In the genomic region with DNA sequence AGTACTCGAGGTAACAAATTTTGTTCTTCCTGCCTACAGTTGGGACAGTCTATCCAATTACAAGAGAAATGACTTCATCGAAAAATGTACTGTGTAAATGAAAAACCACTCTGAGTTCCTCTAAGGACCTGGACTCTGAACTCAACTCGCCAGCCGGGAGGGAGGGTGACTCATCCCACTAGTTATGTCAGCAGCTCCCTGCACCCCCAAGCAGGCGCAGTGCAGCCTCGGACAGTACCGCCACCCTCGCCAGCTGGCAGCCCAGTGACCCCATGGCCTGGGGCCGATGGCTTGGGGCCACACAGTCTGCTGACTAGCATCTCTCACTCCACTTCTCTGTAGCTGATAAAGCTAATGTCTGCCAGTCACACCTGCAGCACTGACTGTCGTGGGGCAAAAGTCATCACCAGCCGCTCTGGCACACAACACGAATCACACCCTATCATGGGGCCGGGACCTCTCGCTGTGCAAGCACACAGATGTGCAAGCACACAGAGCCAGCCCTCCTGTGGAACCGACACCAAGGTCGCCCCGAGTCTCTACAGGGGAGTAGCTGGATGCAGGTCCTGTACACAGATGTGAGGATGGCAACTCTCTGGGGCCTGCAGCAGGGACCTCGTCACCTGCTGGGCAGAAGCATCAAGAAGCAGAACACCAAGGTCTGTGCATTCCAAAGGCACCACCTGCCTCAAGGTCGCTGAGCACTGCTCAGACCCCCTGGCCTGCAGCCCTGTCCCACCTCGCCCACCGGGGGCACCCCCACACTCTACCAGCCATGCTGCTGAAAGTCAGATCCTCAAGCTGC, we compare ENCODE assay signal across 1 cellular context.
TF ChIP-seq lines count a peak whose summit lies in the region.

No MANE protein-coding gene starts in this region.

TF ChIP-seq in GM12878, 131 proteins besides CTCF, POLR2A, EP300 and RAD21:
- TF ChIP-seq WRNIP1 (IDR thresholded peaks at IDR 0.05; ENCODE audit: borderline replicate concordance, low read depth, low read length) (no peak), DPF2 (IDR thresholded peaks at IDR 0.05) (no peak), POLR2AphosphoS2 (IDR thresholded peaks at IDR 0.05; ENCODE audit: low read depth, low read length) (no peak), ATF7 (IDR thresholded peaks at IDR 0.05; ENCODE audit: low read depth) (0 out of 2 replicates have a peak, but pooled peaks have one; percentile 49), NFYA (IDR thresholded peaks at IDR 0.05; ENCODE audit: borderline replicate concordance, low read depth, low read length) (no peak), NR2C2 (IDR thresholded peaks at IDR 0.05; ENCODE audit: borderline replicate concordance, control insufficient read depth, insufficient read length, low read depth) (no peak), NR2F1 (conservative IDR thresholded peaks at IDR 0.05) (peak; percentile 71), POU2F2 (IDR thresholded peaks at IDR 0.05; ENCODE audit: borderline replicate concordance, low read depth, low read length) (no peak), KLF5 (IDR thresholded peaks at IDR 0.05; ENCODE audit: partially characterized antibody) (no peak), CHD2 (IDR thresholded peaks at IDR 0.05; ENCODE audit: borderline replicate concordance, low read depth, low read length) (no peak), ETV6 (conservative IDR thresholded peaks at IDR 0.05 in 1 of 2, IDR thresholded peaks at IDR 0.05 in 1 of 2; ENCODE audit: borderline replicate concordance in 1 of 2, low read depth in 1 of 2) (no peak), ZNF384 (IDR thresholded peaks at IDR 0.05; ENCODE audit: borderline replicate concordance, low read depth, low read length) (no peak), MTA2 (IDR thresholded peaks at IDR 0.05; ENCODE audit: low read depth) (no peak), BCL11A (IDR thresholded peaks at IDR 0.05; ENCODE audit: low read depth, low read length) (no peak), STAT1 (conservative IDR thresholded peaks at IDR 0.05) (no peak), SPI1 (IDR thresholded peaks at IDR 0.05; ENCODE audit: borderline replicate concordance, insufficient read depth, low read depth, low read length) (no peak), SREBF1 (IDR thresholded peaks at IDR 0.05; ENCODE audit: low read length) (no peak), MEF2B (IDR thresholded peaks at IDR 0.05; ENCODE audit: partially characterized antibody, poor library complexity, severe bottlenecking) (no peak), CBX3 (IDR thresholded peaks at IDR 0.05; ENCODE audit: borderline replicate concordance, low read depth) (no peak), ZBED1 (IDR thresholded peaks at IDR 0.05; ENCODE audit: borderline replicate concordance) (no peak), EZH2 (IDR thresholded peaks at IDR 0.05; ENCODE audit: borderline replicate concordance, control insufficient read depth, low read depth, low read length) (no peak), MTA3 (IDR thresholded peaks at IDR 0.05; ENCODE audit: borderline replicate concordance, low read length) (no peak), IKZF1 (conservative IDR thresholded peaks at IDR 0.05) (0 out of 2 replicates have a peak, but pooled peaks have one; percentile 29), YBX1 (IDR thresholded peaks at IDR 0.05) (no peak), NRF1 (conservative IDR thresholded peaks at IDR 0.05; ENCODE audit: low read depth, low read length) (no peak), SIN3A (IDR thresholded peaks at IDR 0.05; ENCODE audit: low read depth, low read length) (no peak), ZNF217 (IDR thresholded peaks at IDR 0.05) (no peak)
- TF ChIP-seq, protein P1, sequence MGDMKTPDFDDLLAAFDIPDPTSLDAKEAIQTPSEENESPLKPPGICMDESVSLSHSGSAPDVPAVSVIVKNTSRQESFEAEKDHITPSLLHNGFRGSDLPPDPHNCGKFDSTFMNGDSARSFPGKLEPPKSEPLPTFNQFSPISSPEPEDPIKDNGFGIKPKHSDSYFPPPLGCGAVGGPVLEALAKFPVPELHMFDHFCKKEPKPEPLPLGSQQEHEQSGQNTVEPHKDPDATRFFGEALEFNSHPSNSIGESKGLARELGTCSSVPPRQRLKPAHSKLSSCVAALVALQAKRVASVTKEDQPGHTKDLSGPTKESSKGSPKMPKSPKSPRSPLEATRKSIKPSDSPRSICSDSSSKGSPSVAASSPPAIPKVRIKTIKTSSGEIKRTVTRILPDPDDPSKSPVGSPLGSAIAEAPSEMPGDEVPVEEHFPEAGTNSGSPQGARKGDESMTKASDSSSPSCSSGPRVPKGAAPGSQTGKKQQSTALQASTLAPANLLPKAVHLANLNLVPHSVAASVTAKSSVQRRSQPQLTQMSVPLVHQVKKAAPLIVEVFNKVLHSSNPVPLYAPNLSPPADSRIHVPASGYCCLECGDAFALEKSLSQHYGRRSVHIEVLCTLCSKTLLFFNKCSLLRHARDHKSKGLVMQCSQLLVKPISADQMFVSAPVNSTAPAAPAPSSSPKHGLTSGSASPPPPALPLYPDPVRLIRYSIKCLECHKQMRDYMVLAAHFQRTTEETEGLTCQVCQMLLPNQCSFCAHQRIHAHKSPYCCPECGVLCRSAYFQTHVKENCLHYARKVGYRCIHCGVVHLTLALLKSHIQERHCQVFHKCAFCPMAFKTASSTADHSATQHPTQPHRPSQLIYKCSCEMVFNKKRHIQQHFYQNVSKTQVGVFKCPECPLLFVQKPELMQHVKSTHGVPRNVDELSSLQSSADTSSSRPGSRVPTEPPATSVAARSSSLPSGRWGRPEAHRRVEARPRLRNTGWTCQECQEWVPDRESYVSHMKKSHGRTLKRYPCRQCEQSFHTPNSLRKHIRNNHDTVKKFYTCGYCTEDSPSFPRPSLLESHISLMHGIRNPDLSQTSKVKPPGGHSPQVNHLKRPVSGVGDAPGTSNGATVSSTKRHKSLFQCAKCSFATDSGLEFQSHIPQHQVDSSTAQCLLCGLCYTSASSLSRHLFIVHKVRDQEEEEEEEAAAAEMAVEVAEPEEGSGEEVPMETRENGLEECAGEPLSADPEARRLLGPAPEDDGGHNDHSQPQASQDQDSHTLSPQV (IDR thresholded peaks at IDR 0.05) = no peak
- TF ChIP-seq, protein P2, sequence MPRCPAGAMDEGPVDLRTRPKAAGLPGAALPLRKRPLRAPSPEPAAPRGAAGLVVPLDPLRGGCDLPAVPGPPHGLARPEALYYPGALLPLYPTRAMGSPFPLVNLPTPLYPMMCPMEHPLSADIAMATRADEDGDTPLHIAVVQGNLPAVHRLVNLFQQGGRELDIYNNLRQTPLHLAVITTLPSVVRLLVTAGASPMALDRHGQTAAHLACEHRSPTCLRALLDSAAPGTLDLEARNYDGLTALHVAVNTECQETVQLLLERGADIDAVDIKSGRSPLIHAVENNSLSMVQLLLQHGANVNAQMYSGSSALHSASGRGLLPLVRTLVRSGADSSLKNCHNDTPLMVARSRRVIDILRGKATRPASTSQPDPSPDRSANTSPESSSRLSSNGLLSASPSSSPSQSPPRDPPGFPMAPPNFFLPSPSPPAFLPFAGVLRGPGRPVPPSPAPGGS (IDR thresholded peaks at IDR 0.05; ENCODE audit: borderline replicate concordance, insufficient read depth, low read depth, low read length, poor library complexity, severe bottlenecking) = peak; percentile 55
- TF ChIP-seq, protein P3, sequence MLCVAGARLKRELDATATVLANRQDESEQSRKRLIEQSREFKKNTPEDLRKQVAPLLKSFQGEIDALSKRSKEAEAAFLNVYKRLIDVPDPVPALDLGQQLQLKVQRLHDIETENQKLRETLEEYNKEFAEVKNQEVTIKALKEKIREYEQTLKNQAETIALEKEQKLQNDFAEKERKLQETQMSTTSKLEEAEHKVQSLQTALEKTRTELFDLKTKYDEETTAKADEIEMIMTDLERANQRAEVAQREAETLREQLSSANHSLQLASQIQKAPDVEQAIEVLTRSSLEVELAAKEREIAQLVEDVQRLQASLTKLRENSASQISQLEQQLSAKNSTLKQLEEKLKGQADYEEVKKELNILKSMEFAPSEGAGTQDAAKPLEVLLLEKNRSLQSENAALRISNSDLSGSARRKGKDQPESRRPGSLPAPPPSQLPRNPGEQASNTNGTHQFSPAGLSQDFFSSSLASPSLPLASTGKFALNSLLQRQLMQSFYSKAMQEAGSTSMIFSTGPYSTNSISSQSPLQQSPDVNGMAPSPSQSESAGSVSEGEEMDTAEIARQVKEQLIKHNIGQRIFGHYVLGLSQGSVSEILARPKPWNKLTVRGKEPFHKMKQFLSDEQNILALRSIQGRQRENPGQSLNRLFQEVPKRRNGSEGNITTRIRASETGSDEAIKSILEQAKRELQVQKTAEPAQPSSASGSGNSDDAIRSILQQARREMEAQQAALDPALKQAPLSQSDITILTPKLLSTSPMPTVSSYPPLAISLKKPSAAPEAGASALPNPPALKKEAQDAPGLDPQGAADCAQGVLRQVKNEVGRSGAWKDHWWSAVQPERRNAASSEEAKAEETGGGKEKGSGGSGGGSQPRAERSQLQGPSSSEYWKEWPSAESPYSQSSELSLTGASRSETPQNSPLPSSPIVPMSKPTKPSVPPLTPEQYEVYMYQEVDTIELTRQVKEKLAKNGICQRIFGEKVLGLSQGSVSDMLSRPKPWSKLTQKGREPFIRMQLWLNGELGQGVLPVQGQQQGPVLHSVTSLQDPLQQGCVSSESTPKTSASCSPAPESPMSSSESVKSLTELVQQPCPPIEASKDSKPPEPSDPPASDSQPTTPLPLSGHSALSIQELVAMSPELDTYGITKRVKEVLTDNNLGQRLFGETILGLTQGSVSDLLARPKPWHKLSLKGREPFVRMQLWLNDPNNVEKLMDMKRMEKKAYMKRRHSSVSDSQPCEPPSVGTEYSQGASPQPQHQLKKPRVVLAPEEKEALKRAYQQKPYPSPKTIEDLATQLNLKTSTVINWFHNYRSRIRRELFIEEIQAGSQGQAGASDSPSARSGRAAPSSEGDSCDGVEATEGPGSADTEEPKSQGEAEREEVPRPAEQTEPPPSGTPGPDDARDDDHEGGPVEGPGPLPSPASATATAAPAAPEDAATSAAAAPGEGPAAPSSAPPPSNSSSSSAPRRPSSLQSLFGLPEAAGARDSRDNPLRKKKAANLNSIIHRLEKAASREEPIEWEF (IDR thresholded peaks at IDR 0.05; ENCODE audit: insufficient replicate concordance, low read depth, low read length) = no peak
- TF ChIP-seq, protein P4, sequence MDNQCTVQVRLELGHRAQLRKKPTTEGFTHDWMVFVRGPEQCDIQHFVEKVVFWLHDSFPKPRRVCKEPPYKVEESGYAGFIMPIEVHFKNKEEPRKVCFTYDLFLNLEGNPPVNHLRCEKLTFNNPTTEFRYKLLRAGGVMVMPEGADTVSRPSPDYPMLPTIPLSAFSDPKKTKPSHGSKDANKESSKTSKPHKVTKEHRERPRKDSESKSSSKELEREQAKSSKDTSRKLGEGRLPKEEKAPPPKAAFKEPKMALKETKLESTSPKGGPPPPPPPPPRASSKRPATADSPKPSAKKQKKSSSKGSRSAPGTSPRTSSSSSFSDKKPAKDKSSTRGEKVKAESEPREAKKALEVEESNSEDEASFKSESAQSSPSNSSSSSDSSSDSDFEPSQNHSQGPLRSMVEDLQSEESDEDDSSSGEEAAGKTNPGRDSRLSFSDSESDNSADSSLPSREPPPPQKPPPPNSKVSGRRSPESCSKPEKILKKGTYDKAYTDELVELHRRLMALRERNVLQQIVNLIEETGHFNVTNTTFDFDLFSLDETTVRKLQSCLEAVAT (IDR thresholded peaks at IDR 0.05) = 0 out of 2 replicates have a peak, but pooled peaks have one; percentile 43
- TF ChIP-seq, protein P5, sequence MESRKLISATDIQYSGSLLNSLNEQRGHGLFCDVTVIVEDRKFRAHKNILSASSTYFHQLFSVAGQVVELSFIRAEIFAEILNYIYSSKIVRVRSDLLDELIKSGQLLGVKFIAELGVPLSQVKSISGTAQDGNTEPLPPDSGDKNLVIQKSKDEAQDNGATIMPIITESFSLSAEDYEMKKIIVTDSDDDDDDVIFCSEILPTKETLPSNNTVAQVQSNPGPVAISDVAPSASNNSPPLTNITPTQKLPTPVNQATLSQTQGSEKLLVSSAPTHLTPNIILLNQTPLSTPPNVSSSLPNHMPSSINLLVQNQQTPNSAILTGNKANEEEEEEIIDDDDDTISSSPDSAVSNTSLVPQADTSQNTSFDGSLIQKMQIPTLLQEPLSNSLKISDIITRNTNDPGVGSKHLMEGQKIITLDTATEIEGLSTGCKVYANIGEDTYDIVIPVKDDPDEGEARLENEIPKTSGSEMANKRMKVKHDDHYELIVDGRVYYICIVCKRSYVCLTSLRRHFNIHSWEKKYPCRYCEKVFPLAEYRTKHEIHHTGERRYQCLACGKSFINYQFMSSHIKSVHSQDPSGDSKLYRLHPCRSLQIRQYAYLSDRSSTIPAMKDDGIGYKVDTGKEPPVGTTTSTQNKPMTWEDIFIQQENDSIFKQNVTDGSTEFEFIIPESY (IDR thresholded peaks at IDR 0.05) = peak; percentile 86
- TF ChIP-seq, protein P6, sequence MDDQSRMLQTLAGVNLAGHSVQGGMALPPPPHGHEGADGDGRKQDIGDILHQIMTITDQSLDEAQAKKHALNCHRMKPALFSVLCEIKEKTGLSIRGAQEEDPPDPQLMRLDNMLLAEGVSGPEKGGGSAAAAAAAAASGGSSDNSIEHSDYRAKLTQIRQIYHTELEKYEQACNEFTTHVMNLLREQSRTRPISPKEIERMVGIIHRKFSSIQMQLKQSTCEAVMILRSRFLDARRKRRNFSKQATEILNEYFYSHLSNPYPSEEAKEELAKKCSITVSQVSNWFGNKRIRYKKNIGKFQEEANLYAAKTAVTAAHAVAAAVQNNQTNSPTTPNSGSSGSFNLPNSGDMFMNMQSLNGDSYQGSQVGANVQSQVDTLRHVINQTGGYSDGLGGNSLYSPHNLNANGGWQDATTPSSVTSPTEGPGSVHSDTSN (IDR thresholded peaks at IDR 0.05; ENCODE audit: insufficient replicate concordance, low read depth, low read length) = no peak
- TF ChIP-seq, protein P7, sequence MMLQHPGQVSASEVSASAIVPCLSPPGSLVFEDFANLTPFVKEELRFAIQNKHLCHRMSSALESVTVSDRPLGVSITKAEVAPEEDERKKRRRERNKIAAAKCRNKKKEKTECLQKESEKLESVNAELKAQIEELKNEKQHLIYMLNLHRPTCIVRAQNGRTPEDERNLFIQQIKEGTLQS (IDR thresholded peaks at IDR 0.05; ENCODE audit: borderline replicate concordance, extremely low read depth, low read depth, low read length) = no peak
- TF ChIP-seq, protein P8, sequence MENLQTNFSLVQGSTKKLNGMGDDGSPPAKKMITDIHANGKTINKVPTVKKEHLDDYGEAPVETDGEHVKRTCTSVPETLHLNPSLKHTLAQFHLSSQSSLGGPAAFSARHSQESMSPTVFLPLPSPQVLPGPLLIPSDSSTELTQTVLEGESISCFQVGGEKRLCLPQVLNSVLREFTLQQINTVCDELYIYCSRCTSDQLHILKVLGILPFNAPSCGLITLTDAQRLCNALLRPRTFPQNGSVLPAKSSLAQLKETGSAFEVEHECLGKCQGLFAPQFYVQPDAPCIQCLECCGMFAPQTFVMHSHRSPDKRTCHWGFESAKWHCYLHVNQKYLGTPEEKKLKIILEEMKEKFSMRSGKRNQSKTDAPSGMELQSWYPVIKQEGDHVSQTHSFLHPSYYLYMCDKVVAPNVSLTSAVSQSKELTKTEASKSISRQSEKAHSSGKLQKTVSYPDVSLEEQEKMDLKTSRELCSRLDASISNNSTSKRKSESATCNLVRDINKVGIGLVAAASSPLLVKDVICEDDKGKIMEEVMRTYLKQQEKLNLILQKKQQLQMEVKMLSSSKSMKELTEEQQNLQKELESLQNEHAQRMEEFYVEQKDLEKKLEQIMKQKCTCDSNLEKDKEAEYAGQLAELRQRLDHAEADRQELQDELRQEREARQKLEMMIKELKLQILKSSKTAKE (IDR thresholded peaks at IDR 0.05; ENCODE audit: low read depth, poor library complexity, severe bottlenecking) = no peak
